ENCODE assay signal across 16 cellular contexts in the genomic region with DNA sequence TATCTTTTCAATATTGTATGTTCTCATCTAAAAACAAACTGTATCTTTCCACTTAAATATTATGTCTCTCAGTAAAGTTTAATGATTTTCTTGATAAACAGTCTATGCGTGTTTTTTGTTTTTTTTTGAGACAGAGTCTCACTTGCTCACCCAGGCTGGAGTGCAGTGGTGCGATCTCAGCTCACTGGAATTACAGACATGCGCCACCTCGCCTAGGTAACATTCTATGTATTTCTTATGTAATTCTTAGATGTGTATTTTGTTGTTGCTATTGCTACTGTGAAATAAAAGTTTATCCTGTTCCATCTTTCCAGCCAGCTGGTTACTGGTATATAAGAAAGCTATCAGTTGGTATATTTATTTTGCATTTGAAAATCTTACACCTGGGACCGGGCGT. TPM values are rescaled to one million over a fixed set of nuclear protein-coding genes. Genes with fewer than 3 reads are reported as not detected.
DNase-seq lines count a peak whose midpoint lies in the region; ATAC-seq, FAIRE-seq and TF ChIP-seq lines count a peak whose summit lies in the region.
"Had no signal": no experiment of that assay in that cellular context is flagged by ENCODE, and none has a peak within 500 bp of the region (broad histone marks: within the 10 kb centered on the region; RNA-seq: fewer than 3 reads in every experiment).

No MANE protein-coding gene starts in this region.

- BruUV-seq in IMR-90 (replicated peaks; lab: Mats Ljungman, UMichigan), result no TSS peak

- peak overlapping the region; percentile 89 for H2BK5ac ChIP-seq in IMR-90 (ENCODE audit: low read depth, low read length, poor library complexity, severe bottlenecking)

- no peak overlapping the region for H3K27ac Mint-ChIP-seq in natural killer cell treated with Interleukin-12 subunit alpha and Interleukin-12 subunit beta and Interleukin-15 and Interleukin-18, amount 100 ng/mL, for 72 hours
- H3K27ac Mint-ChIP-seq: stimulated activated naive CD8-positive, alpha-beta T cell treated with anti-CD3 and anti-CD28 coated beads, Interleukin-15, Interleukin-2, amounts not matched to agents 100 ng/mL and 50 ng/mL, for 24 hours had no signal

- peak overlapping the region; percentile 81; the same call in 1 of the 2 replicates for H3K14ac ChIP-seq in IMR-90 (replicated peaks; ENCODE audit: low read depth, low read length)

- H3K4me2 ChIP-seq in IMR-90 (ENCODE audit: low read depth, low read length), result peak overlapping the region; percentile 89
- H3K4me2 ChIP-seq: KMS-11 had no signal

- in situ Hi-C loops in IMR-90 (cut with MboI; ENCODE audit: low sequenced_read_pairs), result no loop called here

- H3K4ac ChIP-seq in IMR-90 (ENCODE audit: low read depth, low read length), result peak overlapping the region; percentile 87

- H3K27me3 ChIP-seq in IMR-90 (ENCODE audit: control insufficient read depth, insufficient read depth, low read length) (no peaks in the 10 kb centered on the region), bronchial epithelial cell (ENCODE audit: control insufficient read depth, insufficient read depth, low read length) (no peaks in the 10 kb centered on the region), neutrophil (no peaks in the 10 kb centered on the region)
- no peaks in the 10 kb centered on the region for H3K27me3 ChIP-seq in effector memory CD4-positive, alpha-beta T cell (replicated peaks; ENCODE audit: control insufficient read depth, insufficient read depth, low read length, poor library complexity, severe bottlenecking)
- H3K27me3 ChIP-seq: heart left ventricle had no signal

- no peak overlapping the region for H2AK5ac ChIP-seq in IMR-90 (ENCODE audit: low read depth, low read length)

- no peak overlapping the region; the same call in 1 of the 2 replicates for H4K5ac ChIP-seq in IMR-90 (ENCODE audit: low read depth, low read length)

- no peak overlapping the region for H3K18ac ChIP-seq in IMR-90 (ENCODE audit: low read depth, low read length)

- peaks cover 15% of the 10 kb centered on the region for H3K4me1 ChIP-seq in IMR-90 (ENCODE audit: control insufficient read depth, insufficient read depth, low read length)
- H3K4me1 ChIP-seq in neutrophil (ENCODE audit: control insufficient read depth in 1 of 2, insufficient read depth in 1 of 2, low read depth in 1 of 2, low read length in 1 of 2), result peaks cover 9 to 10% of the 10 kb centered on the region in 2 experiments
- H3K4me1 ChIP-seq in effector memory CD4-positive, alpha-beta T cell (ENCODE audit: control insufficient read depth, insufficient read depth, low read length, poor library complexity, severe bottlenecking), result no peaks in the 10 kb centered on the region

- no peaks in the 10 kb centered on the region for H3K27me3 Mint-ChIP-seq in natural killer cell treated with Interleukin-12 subunit alpha and Interleukin-12 subunit beta and Interleukin-15 and Interleukin-18, amount 100 ng/mL, for 72 hours
- H3K27me3 Mint-ChIP-seq: stimulated activated naive CD8-positive, alpha-beta T cell treated with anti-CD3 and anti-CD28 coated beads, Interleukin-15, Interleukin-2, amounts not matched to agents 100 ng/mL and 50 ng/mL, for 24 hours had no signal

- intact Hi-C loops in IMR-90 (cut with micrococcal nuclease), result loop anchor here (1.0 to 2.0 kb wide), 2 partner anchors 11 to 16 kb away; no protein-coding TSS in a partner anchor

- CTCF ChIA-PET in IMR-90 (lab: Yijun Ruan, JAX), result interaction anchor here (0.9 to 1.3 kb wide), 2 partner anchors 16 to 38 kb away, joined by 3 read pairs; no protein-coding TSS in a partner anchor

- H3K4me3 ChIP-seq in IMR-90 (ENCODE audit: insufficient read depth, low read depth, low read length) (no peak overlapping the region), bronchial epithelial cell (ENCODE audit: low read depth, low read length) (no peak overlapping the region), neutrophil (ENCODE audit: low read depth in 1 of 2, low read length in 1 of 2) (peak overlapping the region in 1 of 2 experiments; percentile 16)
- H3K4me3 ChIP-seq in effector memory CD4-positive, alpha-beta T cell (ENCODE audit: insufficient read depth, low read depth, low read length, poor library complexity, severe bottlenecking), result no peak overlapping the region
- H3K4me3 ChIP-seq: heart left ventricle, prostate gland had no signal

- H3K9me1 ChIP-seq in IMR-90 (ENCODE audit: insufficient read depth, low read length), result peaks cover 11% of the 10 kb centered on the region

- no peak overlapping the region; the same call in 1 of the 2 replicates for H4K91ac ChIP-seq in IMR-90 (ENCODE audit: insufficient read depth, low read depth, low read length)

- no peak for FAIRE-seq in bronchial epithelial cell (lab: Jason Lieb, UNC)

- dilution Hi-C loops in IMR-90 (cut with HindIII; ENCODE audit: low sequenced_read_pairs, unreplicated experiment), result no loop called here

- no peak overlapping the region for H3K23ac ChIP-seq in IMR-90 (ENCODE audit: low read depth, low read length)

- no peak overlapping the region for H2AK9ac ChIP-seq in IMR-90 (replicated peaks; ENCODE audit: low read depth, low read length, poor library complexity)

- DNase-seq in GM04504 (ENCODE audit: low read depth) (peak; percentile 2), IMR-90 (peak; percentile 64), bronchial epithelial cell (ENCODE audit: low read depth) (peak; percentile 38), germinal center (ENCODE audit: low spot score) (no peak)
- no peak for DNase-seq in stimulated activated naive CD4-positive, alpha-beta T cell treated with Interleukin-2 at 50 U/mL for 16 hours (lab: John Stamatoyannopoulos, UW)
- no peak for DNase-seq in effector memory CD4-positive, alpha-beta T cell
- DNase-seq in natural killer cell treated with Interleukin-12 subunit alpha and Interleukin-12 subunit beta and Interleukin-15 and Interleukin-18, amount 100 ng/mL, for 72 hours (ENCODE audit: low spot score), result no peak
- DNase-seq: activated CD4-positive, alpha-beta T cell treated with anti-CD3 and anti-CD28 coated beads, Interleukin-2, amount 50 U/mL, for 48 hours; activated naive CD4-positive, alpha-beta T cell treated with anti-CD3 and anti-CD28 coated beads, Interleukin-2, amount 50 U/mL, for 16 hours; cortex of kidney; heart left ventricle; stimulated activated CD4-positive, alpha-beta T cell treated with anti-CD3 and anti-CD28 coated beads, Interleukin-4, amount 100 ng/mL, for 1 hour had no signal

- no peak for TF ChIP-seq RAD21 in IMR-90 (IDR thresholded peaks at IDR 0.05; ENCODE audit: low read length)

- H2BK15ac ChIP-seq in IMR-90 (ENCODE audit: low read depth, low read length), result no peak overlapping the region

- peak overlapping the region; percentile 98 for H3K27ac ChIP-seq in IMR-90 (ENCODE audit: insufficient read depth, low read length)
- peak overlapping the region; percentile 51 for H3K27ac ChIP-seq in neutrophil
- no peak overlapping the region for H3K27ac ChIP-seq in effector memory CD4-positive, alpha-beta T cell (ENCODE audit: insufficient read depth, low read length, poor library complexity, severe bottlenecking)
- H3K27ac ChIP-seq: KMS-11, prostate gland had no signal

- H4K8ac ChIP-seq in IMR-90 (ENCODE audit: low read depth in 2 of 2, low read length in 2 of 2), result peak overlapping the region; percentile 58 to 90; a peak in 3 of 4 replicates

- H3K9me3 Mint-ChIP-seq in natural killer cell treated with Interleukin-12 subunit alpha and Interleukin-12 subunit beta and Interleukin-15 and Interleukin-18, amount 100 ng/mL, for 72 hours, result no peaks in the 10 kb centered on the region
- H3K9me3 Mint-ChIP-seq: stimulated activated naive CD8-positive, alpha-beta T cell treated with anti-CD3 and anti-CD28 coated beads, Interleukin-15, Interleukin-2, amounts not matched to agents 100 ng/mL and 50 ng/mL, for 24 hours had no signal

- WGBS in IMR-90 (ENCODE audit: extremely low coverage in 2 of 2, insufficient read length in 1 of 2), 2 experiments, result 100% methylated on average over 2 of the region's 6 CpGs; no CpG with 5 or more reads in 1 of the 2 experiments

- H3K79me1 ChIP-seq in IMR-90 (ENCODE audit: low read depth in 1 of 2, low read length in 2 of 2), result peaks cover 18 to 65% of the 10 kb centered on the region in 2 experiments; a peak in 3 of 4 replicates

- H4K20me1 ChIP-seq in IMR-90 (ENCODE audit: insufficient read depth, low read length), result peaks cover 11% of the 10 kb centered on the region

- H2AFZ ChIP-seq in IMR-90 (replicated peaks; ENCODE audit: low read length, poor library complexity), result no peak overlapping the region

- POLR2A ChIA-PET in IMR-90 (lab: Charles Lee; ENCODE audit: unreplicated experiment), result no interaction called here

- H3K56ac ChIP-seq in IMR-90 (ENCODE audit: extremely low read depth, insufficient read depth, low read length), result no peak overlapping the region

- TF ChIP-seq POLR2A in IMR-90 (IDR thresholded peaks at IDR 0.05; ENCODE audit: low read depth, low read length), result no peak

- H3K4me3 Mint-ChIP-seq in natural killer cell treated with Interleukin-12 subunit alpha and Interleukin-12 subunit beta and Interleukin-15 and Interleukin-18, amount 100 ng/mL, for 72 hours, result no peak overlapping the region
- H3K4me3 Mint-ChIP-seq: stimulated activated naive CD8-positive, alpha-beta T cell treated with anti-CD3 and anti-CD28 coated beads, Interleukin-15, Interleukin-2, amounts not matched to agents 100 ng/mL and 50 ng/mL, for 24 hours had no signal

- H3K9me3 ChIP-seq in IMR-90 (ENCODE audit: control insufficient read depth, insufficient read depth, low read length) (no peaks in the 10 kb centered on the region), neutrophil (no peaks in the 10 kb centered on the region)
- H3K9me3 ChIP-seq in effector memory CD4-positive, alpha-beta T cell (ENCODE audit: control insufficient read depth, low read length), result no peaks in the 10 kb centered on the region
- H3K9me3 ChIP-seq: heart left ventricle, prostate gland had no signal

- peak overlapping the region; percentile 84 for H2BK120ac ChIP-seq in IMR-90 (ENCODE audit: low read depth, low read length)

- H3K36me3 Mint-ChIP-seq in natural killer cell treated with Interleukin-12 subunit alpha and Interleukin-12 subunit beta and Interleukin-15 and Interleukin-18, amount 100 ng/mL, for 72 hours, result no peaks in the 10 kb centered on the region

- TF ChIP-seq CTCF in IMR-90 (conservative IDR thresholded peaks at IDR 0.05; ENCODE audit: low read depth, low read length), result no peak
- no peak for TF ChIP-seq CTCF in bronchial epithelial cell (IDR thresholded peaks at IDR 0.05; ENCODE audit: insufficient read depth, low read length, severe bottlenecking)
- TF ChIP-seq CTCF in neutrophil (IDR thresholded peaks at IDR 0.05), result no peak

- no peak overlapping the region for H3K9ac ChIP-seq in IMR-90 (ENCODE audit: low read depth, low read length)
- H3K9ac ChIP-seq: KMS-11 had no signal

- H3K36me3 ChIP-seq in IMR-90 (ENCODE audit: control insufficient read depth, insufficient read depth, low read length), result no peaks in the 10 kb centered on the region
- no peaks in the 10 kb centered on the region for H3K36me3 ChIP-seq in bronchial epithelial cell (ENCODE audit: control insufficient read depth, insufficient read depth, low read length)
- no peaks in the 10 kb centered on the region for H3K36me3 ChIP-seq in neutrophil
- no peaks in the 10 kb centered on the region for H3K36me3 ChIP-seq in effector memory CD4-positive, alpha-beta T cell (ENCODE audit: control insufficient read depth, insufficient read depth, low read length)
- H3K36me3 ChIP-seq: heart left ventricle, prostate gland had no signal

- peak; percentile 63 for ATAC-seq in IMR-90 (ENCODE audit: low read depth)
- ATAC-seq in natural killer cell treated with Interleukin-12 subunit alpha and Interleukin-12 subunit beta and Interleukin-15 and Interleukin-18, amount 100 ng/mL, for 72 hours, result no peak

- H2BK20ac ChIP-seq in IMR-90 (ENCODE audit: low read depth, low read length), result no peak overlapping the region

- peaks cover 19 to 29% of the 10 kb centered on the region in 2 donors for H3K4me1 Mint-ChIP-seq in natural killer cell treated with Interleukin-12 subunit alpha and Interleukin-12 subunit beta and Interleukin-15 and Interleukin-18, amount 100 ng/mL, for 72 hours (ENCODE audit: low read depth in 2 of 2)

RNA-seq across cellular contexts. Expression of gene ABHD12, which starts 29.4 kb away (rescaled TPM):
- total RNA-seq in IMR-90 (2012; rRNA removed), result 64.2 and 80.7 TPM in 2 replicates
- 84.0 and 108 TPM in 2 replicates for polyA plus RNA-seq in IMR-90 (2012; rRNA removed)
- 66.3 and 83.3 TPM in 2 replicates for polyA plus RNA-seq in IMR-90 (2012; cell fraction: cytosol; rRNA removed)
- 61.1 and 62.6 TPM in 2 replicates for polyA plus RNA-seq in IMR-90 (2012; cell fraction: nucleus; rRNA removed; ENCODE audit: low replicate concordance)
- 21.6 and 33.0 TPM in 2 replicates for total RNA-seq in bronchial epithelial cell
- 10 to 100 TPM; 33.1 to 47.3 TPM for total RNA-seq in natural killer cell treated with Interleukin-12 subunit alpha and Interleukin-12 subunit beta and Interleukin-15 and Interleukin-18, amount 100 ng/mL, for 72 hours

RNA-seq across cellular contexts. Expression of gene GINS1, which starts 46.2 kb away (rescaled TPM):
- total RNA-seq in IMR-90 (2012; rRNA removed) (6.6 and 12.2 TPM in 2 replicates), bronchial epithelial cell (1.1 and 1.4 TPM in 2 replicates)
- polyA plus RNA-seq in IMR-90 (2012; rRNA removed), result 4.1 and 4.9 TPM in 2 replicates
- 0.90 and 2.2 TPM in 2 replicates for polyA plus RNA-seq in IMR-90 (2012; cell fraction: cytosol; rRNA removed)
- polyA plus RNA-seq in IMR-90 (2012; cell fraction: nucleus; rRNA removed; ENCODE audit: low replicate concordance), result 0.63 and 2.9 TPM in 2 replicates
- total RNA-seq in natural killer cell treated with Interleukin-12 subunit alpha and Interleukin-12 subunit beta and Interleukin-15 and Interleukin-18, amount 100 ng/mL, for 72 hours, result 10 to 100 TPM; 17.6 to 36.7 TPM

Comparison
In these comparisons a context has a peak if more than half of its experiments do, and no peak if none do; other contexts are left out.
1. DNase-seq: peak in GM04504 (single experiment), IMR-90 (single experiment) and bronchial epithelial cell (single experiment); none in stimulated activated naive CD4-positive, alpha-beta T cell treated with Interleukin-2 at 50 U/mL for 16 hours (single experiment), germinal center (single experiment), effector memory CD4-positive, alpha-beta T cell (0 of 3) and natural killer cell treated with Interleukin-12 subunit alpha and Interleukin-12 subunit beta and Interleukin-15 and Interleukin-18, amount 100 ng/mL, for 72 hours (single experiment).